ENCODE assay signal across 9 cellular contexts in the genomic region with DNA sequence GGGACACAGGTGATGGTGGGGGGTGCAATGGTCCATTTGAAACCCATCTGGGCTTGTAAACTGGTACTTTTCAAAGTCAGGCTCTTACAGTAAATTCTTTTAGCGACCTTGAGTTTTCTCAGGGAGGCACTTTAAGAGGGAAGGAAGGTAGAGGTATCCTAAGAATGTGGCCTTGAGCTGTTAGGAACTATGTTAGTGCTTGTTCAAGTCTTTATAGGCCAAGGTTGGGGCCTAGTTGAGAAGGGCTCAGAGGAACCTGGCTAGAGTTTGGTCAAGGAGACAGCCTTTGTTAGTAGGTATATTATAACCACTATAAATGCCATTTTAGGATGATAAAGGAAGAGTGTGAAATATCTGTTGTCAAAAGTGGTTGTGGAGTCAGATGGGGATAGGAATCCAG. TPM values are rescaled to one million over a fixed set of nuclear protein-coding genes. Genes with fewer than 3 reads are reported as not detected.
"Had no signal": no experiment of that assay in that cellular context is flagged by ENCODE, and none has a peak within 500 bp of the region (broad histone marks: within the 10 kb centered on the region; RNA-seq: fewer than 3 reads in every experiment).

No MANE protein-coding gene starts in this region.

- H3K9me3 ChIP-seq: HAP-1 had no signal

- H3K4me1 ChIP-seq: HAP-1 had no signal

- H3K4me3 Mint-ChIP-seq: H9, HFFc6 had no signal

- ATAC-seq: HCT116 had no signal

- H3K27ac Mint-ChIP-seq: H9, HFFc6 had no signal

- H3K4me3 ChIP-seq: GM23248, HAP-1 had no signal

- H3K36me3 ChIP-seq: HAP-1 had no signal

- DNase-seq: GM23248, GOT3, H7, H9, HCEC 1CT, HFFc6 had no signal

- H2AFZ ChIP-seq: GM23248 had no signal

- H3K4me1 Mint-ChIP-seq: H9 had no signal

- H3K27ac ChIP-seq: GM23248 had no signal

RNA-seq across cellular contexts. Expression of a gene that starts 9.2 kb away (rescaled TPM):
- total RNA-seq: H4, HFFc6 had no signal
- polyA plus RNA-seq: GM23248 had no signal
